Comparison of ENCODE assay signal across 35 cellular contexts in the genomic region with DNA sequence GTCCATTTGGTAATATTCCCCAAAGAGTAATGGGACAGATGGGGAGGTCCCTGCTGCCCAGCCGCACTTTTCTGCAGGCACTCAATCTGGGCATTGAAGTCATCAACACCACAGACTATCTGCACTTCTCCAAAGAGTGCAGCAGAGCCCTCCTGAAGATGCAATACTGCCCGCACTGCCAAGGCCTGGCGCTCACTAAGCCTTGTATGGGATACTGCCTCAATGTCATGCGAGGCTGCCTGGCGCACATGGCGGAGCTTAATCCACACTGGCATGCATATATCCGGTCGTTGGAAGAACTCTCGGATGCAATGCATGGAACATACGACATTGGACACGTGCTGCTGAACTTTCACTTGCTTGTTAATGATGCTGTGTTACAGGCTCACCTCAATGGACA.
"Had no signal": no experiment of that assay in that cellular context is flagged by ENCODE, and none has a peak within 500 bp of the region (broad histone marks: within the 10 kb centered on the region; RNA-seq: fewer than 3 reads in every experiment).

No MANE protein-coding gene starts in this region.

- H3K27ac Mint-ChIP-seq: activated B cell treated with CpG ODN at 0.5 μM for 24 hours; activated CD4-positive, alpha-beta memory T cell treated with anti-CD3 and anti-CD28 coated beads for 36 hours; activated CD4-positive, alpha-beta T cell treated with anti-CD3 and anti-CD28 coated beads, Interleukin-2, amount 10 ng/mL, durations not matched to agents 24 days and 14 days; activated CD8-positive, alpha-beta T cell treated with anti-CD3 and anti-CD28 coated beads for 36 hours; activated naive CD4-positive, alpha-beta T cell treated with anti-CD3 and anti-CD28 coated beads for 36 hours; activated naive CD4-positive, alpha-beta T cell treated with anti-CD3 and anti-CD28 coated beads, Interleukin-2, amount 50 U/mL, for 72 hours; activated naive CD8-positive, alpha-beta T cell treated with anti-CD3 and anti-CD28 coated beads for 36 hours; activated T-cell treated with anti-CD3 and anti-CD28 coated beads, Interleukin-2, amount 50 U/mL, for 72 hours; activated T-helper 1 cell treated with anti-CD3 and anti-CD28 coated beads, Interleukin-12 subunit alpha, Interleukin-12 subunit beta, Interleukin-2, Interleukin-4 antibody, amounts not matched to agents 30 ng/mL and 10 ng/mL and 1 ng/mL, durations not matched to agents 14 hours and 24 hours and 36 hours; activated T-helper 17 cell treated with anti-CD3 and anti-CD28 coated beads, Interleukin-2, amount 50 U/mL, for 72 hours; T-helper 1 cell treated with Interleukin-12 subunit alpha and Interleukin-12 subunit beta and Interleukin-4 antibody, amounts not matched to agents 30 μg/mL and 1 μg/mL, for 36 hours; T-helper 2 cell treated with Interferon-gamma antibody and Interleukin-4, amounts not matched to agents 5 μg/mL and 100 μg/mL, for 36 hours had no signal

- H3K27me3 Mint-ChIP-seq: activated B cell treated with CpG ODN at 0.5 μM for 24 hours; activated CD4-positive, alpha-beta memory T cell treated with anti-CD3 and anti-CD28 coated beads for 36 hours; activated CD4-positive, alpha-beta T cell treated with anti-CD3 and anti-CD28 coated beads, Interleukin-2, amount 10 ng/mL, durations not matched to agents 24 days and 14 days; activated CD8-positive, alpha-beta T cell treated with anti-CD3 and anti-CD28 coated beads for 36 hours; activated naive CD8-positive, alpha-beta T cell treated with anti-CD3 and anti-CD28 coated beads for 36 hours; activated T-helper 17 cell treated with anti-CD3 and anti-CD28 coated beads, Interleukin-2, amount 50 U/mL, for 72 hours had no signal

- H3K4me3 ChIP-seq: adrenal gland, body of pancreas, breast epithelium had no signal

- H3K36me3 Mint-ChIP-seq: activated CD4-positive, alpha-beta memory T cell treated with anti-CD3 and anti-CD28 coated beads for 36 hours; activated naive CD4-positive, alpha-beta T cell treated with anti-CD3 and anti-CD28 coated beads, Interleukin-2, amount 50 U/mL, for 72 hours; activated naive CD8-positive, alpha-beta T cell treated with anti-CD3 and anti-CD28 coated beads for 36 hours had no signal

- H3K27ac ChIP-seq: adrenal gland, body of pancreas, brain microvascular endothelial cell, breast epithelium, VCaP had no signal

- ATAC-seq: activated CD8-positive, alpha-beta T cell treated with anti-CD3 and anti-CD28 coated beads for 36 hours; activated naive CD4-positive, alpha-beta T cell treated with anti-CD3 and anti-CD28 coated beads, Interleukin-2, amount 50 U/mL, for 72 hours; activated T-cell treated with anti-CD3 and anti-CD28 coated beads, Interleukin-2, amount 50 U/mL, for 4 hours; activated T-cell treated with anti-CD3 and anti-CD28 coated beads, Interleukin-2, amount 50 U/mL, for 72 hours; activated T-helper 17 cell treated with anti-CD3 and anti-CD28 coated beads, Interleukin-2, amount 50 U/mL, for 72 hours; body of pancreas had no signal

- H3K27me3 ChIP-seq: adrenal gland, body of pancreas, brain microvascular endothelial cell, breast epithelium had no signal

- H3K4me1 Mint-ChIP-seq: activated B cell treated with CpG ODN at 0.5 μM for 24 hours; activated CD4-positive, alpha-beta T cell treated with anti-CD3 and anti-CD28 coated beads, Interleukin-2, amount 10 ng/mL, durations not matched to agents 24 days and 14 days; activated naive CD8-positive, alpha-beta T cell treated with anti-CD3 and anti-CD28 coated beads for 36 hours; activated T-helper 17 cell treated with anti-CD3 and anti-CD28 coated beads, Interleukin-2, amount 50 U/mL, for 72 hours had no signal

- H3K9me3 Mint-ChIP-seq: activated CD4-positive, alpha-beta memory T cell treated with anti-CD3 and anti-CD28 coated beads for 36 hours; activated CD4-positive, alpha-beta T cell treated with anti-CD3 and anti-CD28 coated beads, Interleukin-2, amount 10 ng/mL, durations not matched to agents 24 days and 14 days; activated CD8-positive, alpha-beta T cell treated with anti-CD3 and anti-CD28 coated beads for 36 hours; activated naive CD4-positive, alpha-beta T cell treated with anti-CD3 and anti-CD28 coated beads for 36 hours; activated naive CD4-positive, alpha-beta T cell treated with anti-CD3 and anti-CD28 coated beads, Interleukin-2, amount 50 U/mL, for 72 hours; activated naive CD8-positive, alpha-beta T cell treated with anti-CD3 and anti-CD28 coated beads for 36 hours; activated T-cell treated with anti-CD3 and anti-CD28 coated beads, Interleukin-2, amount 50 U/mL, for 4 hours; activated T-cell treated with anti-CD3 and anti-CD28 coated beads, Interleukin-2, amount 50 U/mL, for 72 hours; activated T-helper 1 cell treated with anti-CD3 and anti-CD28 coated beads, Interleukin-12 subunit alpha, Interleukin-12 subunit beta, Interleukin-2, Interleukin-4 antibody, amounts not matched to agents 30 ng/mL and 10 ng/mL and 1 ng/mL, durations not matched to agents 14 hours and 24 hours and 36 hours; activated T-helper 17 cell treated with anti-CD3 and anti-CD28 coated beads, Interleukin-2, amount 50 U/mL, for 72 hours; T-helper 1 cell treated with Interleukin-12 subunit alpha and Interleukin-12 subunit beta and Interleukin-4 antibody, amounts not matched to agents 30 μg/mL and 1 μg/mL, for 36 hours; T-helper 2 cell treated with Interferon-gamma antibody and Interleukin-4, amounts not matched to agents 5 μg/mL and 100 μg/mL, for 36 hours had no signal

- DNase-seq: activated B cell treated with CpG ODN at 0.5 μM for 24 hours; activated CD4-positive, alpha-beta memory T cell treated with anti-CD3 and anti-CD28 coated beads for 36 hours; activated CD4-positive, alpha-beta T cell treated with anti-CD3 and anti-CD28 coated beads for 4 hours; activated CD4-positive, alpha-beta T cell treated with anti-CD3 and anti-CD28 coated beads, Interleukin-2, amount 10 ng/mL, durations not matched to agents 24 days and 14 days; activated CD4-positive, alpha-beta T cell treated with anti-CD3 and anti-CD28 coated beads, Interleukin-2, amount 50 U/mL, for 1 hour; activated CD4-positive, alpha-beta T cell treated with anti-CD3 and anti-CD28 coated beads, Interleukin-2, amount 50 U/mL, for 4 hours; activated CD4-positive, CD25-positive, alpha-beta regulatory T cell treated with anti-CD3 and anti-CD28 coated beads, Interleukin-2, amount 50 U/mL, for 72 hours; activated CD8-positive, alpha-beta memory T cell treated with anti-CD3 and anti-CD28 coated beads, Interleukin-2, amount 50 U/mL, for 4 hours; activated CD8-positive, alpha-beta T cell treated with anti-CD3 and anti-CD28 coated beads for 36 hours; activated effector memory CD4-positive, alpha-beta T cell treated with anti-CD3 and anti-CD28 coated beads, Interleukin-2, amount 50 U/mL, for 16 hours; activated gamma-delta T cell treated with Interleukin-2 at 50 U/mL for 16 hours; activated naive CD4-positive, alpha-beta T cell; activated naive CD4-positive, alpha-beta T cell treated with anti-CD3 and anti-CD28 coated beads for 36 hours; activated naive CD4-positive, alpha-beta T cell treated with anti-CD3 and anti-CD28 coated beads, Interleukin-2, amount 50 U/mL, for 16 hours; activated naive CD8-positive, alpha-beta T cell treated with anti-CD3 and anti-CD28 coated beads for 36 hours; activated T-cell treated with anti-CD3 and anti-CD28 coated beads for 4 hours; activated T-cell treated with anti-CD3 and anti-CD28 coated beads, Interleukin-2, amount 50 U/mL, for 1 hour; activated T-cell treated with anti-CD3 and anti-CD28 coated beads, Interleukin-2, amount 50 U/mL, for 4 hours; activated T-cell treated with anti-CD3 and anti-CD28 coated beads, Interleukin-2, amount 50 U/mL, for 72 hours; adrenal gland; amniotic stem cell; aorta; body of pancreas; brain microvascular endothelial cell; central memory CD4-positive, alpha-beta T cell; T-helper 1 cell; T-helper 2 cell; T-helper 9 cell had no signal

- H3K4me3 Mint-ChIP-seq: activated B cell treated with CpG ODN at 0.5 μM for 24 hours; activated CD4-positive, alpha-beta memory T cell treated with anti-CD3 and anti-CD28 coated beads for 36 hours; activated CD4-positive, alpha-beta T cell treated with anti-CD3 and anti-CD28 coated beads, Interleukin-2, amount 10 ng/mL, durations not matched to agents 24 days and 14 days; activated CD8-positive, alpha-beta T cell treated with anti-CD3 and anti-CD28 coated beads for 36 hours; activated naive CD4-positive, alpha-beta T cell treated with anti-CD3 and anti-CD28 coated beads for 36 hours; activated naive CD8-positive, alpha-beta T cell treated with anti-CD3 and anti-CD28 coated beads for 36 hours; activated T-cell treated with anti-CD3 and anti-CD28 coated beads, Interleukin-2, amount 50 U/mL, for 4 hours; activated T-cell treated with anti-CD3 and anti-CD28 coated beads, Interleukin-2, amount 50 U/mL, for 72 hours; activated T-helper 1 cell treated with anti-CD3 and anti-CD28 coated beads, Interleukin-12 subunit alpha, Interleukin-12 subunit beta, Interleukin-2, Interleukin-4 antibody, amounts not matched to agents 30 ng/mL and 10 ng/mL and 1 ng/mL, durations not matched to agents 14 hours and 24 hours and 36 hours; activated T-helper 17 cell treated with anti-CD3 and anti-CD28 coated beads, Interleukin-2, amount 50 U/mL, for 72 hours; T-helper 1 cell treated with Interleukin-12 subunit alpha and Interleukin-12 subunit beta and Interleukin-4 antibody, amounts not matched to agents 30 μg/mL and 1 μg/mL, for 36 hours; T-helper 2 cell treated with Interferon-gamma antibody and Interleukin-4, amounts not matched to agents 5 μg/mL and 100 μg/mL, for 36 hours had no signal

- H3K4me1 ChIP-seq: adrenal gland, body of pancreas, breast epithelium had no signal

- H3K9me3 ChIP-seq: adrenal gland, body of pancreas, breast epithelium had no signal

- H3K36me3 ChIP-seq: adrenal gland, brain microvascular endothelial cell, breast epithelium had no signal
